ENCODE assay signal across 1 cellular context in the genomic region with DNA sequence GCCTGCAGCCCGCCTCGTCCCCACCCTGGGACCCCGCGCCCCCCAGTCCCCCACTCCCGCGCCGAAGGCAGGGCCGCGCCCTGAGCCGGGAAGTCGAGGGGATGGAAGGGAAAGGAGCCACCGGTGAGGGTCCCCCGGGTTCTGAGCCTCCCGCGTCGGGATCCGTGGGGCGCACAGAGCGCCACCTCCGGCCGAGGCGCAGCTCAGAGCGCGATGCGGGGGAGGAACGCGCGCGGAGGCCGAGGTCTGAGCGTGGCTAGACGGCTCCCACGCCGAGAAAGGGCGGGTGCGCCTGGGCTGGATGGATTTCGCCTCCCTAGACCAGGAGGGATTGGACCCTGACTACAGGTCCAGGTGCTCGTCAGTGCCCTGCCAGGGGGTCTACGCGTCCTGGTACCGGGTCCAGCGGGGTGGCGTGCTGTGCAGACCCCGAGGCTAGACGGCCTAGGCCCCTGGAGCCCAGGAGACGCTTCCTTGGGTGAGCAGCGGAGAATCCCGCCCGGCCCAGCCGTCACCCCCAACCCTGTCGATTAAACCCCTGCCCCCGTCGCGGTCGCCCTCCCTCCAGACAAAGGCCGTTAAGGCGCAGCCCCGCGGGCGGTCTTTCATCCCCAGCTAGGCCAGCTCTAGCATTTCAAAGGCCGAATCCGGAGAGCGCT.
TF ChIP-seq lines count a peak whose summit lies in the region.

No MANE protein-coding gene starts in this region.

TF ChIP-seq in K562, 482 proteins besides CTCF, POLR2A, EP300 and RAD21 (continued from another document and continues in another):
- TF ChIP-seq, protein P1, sequence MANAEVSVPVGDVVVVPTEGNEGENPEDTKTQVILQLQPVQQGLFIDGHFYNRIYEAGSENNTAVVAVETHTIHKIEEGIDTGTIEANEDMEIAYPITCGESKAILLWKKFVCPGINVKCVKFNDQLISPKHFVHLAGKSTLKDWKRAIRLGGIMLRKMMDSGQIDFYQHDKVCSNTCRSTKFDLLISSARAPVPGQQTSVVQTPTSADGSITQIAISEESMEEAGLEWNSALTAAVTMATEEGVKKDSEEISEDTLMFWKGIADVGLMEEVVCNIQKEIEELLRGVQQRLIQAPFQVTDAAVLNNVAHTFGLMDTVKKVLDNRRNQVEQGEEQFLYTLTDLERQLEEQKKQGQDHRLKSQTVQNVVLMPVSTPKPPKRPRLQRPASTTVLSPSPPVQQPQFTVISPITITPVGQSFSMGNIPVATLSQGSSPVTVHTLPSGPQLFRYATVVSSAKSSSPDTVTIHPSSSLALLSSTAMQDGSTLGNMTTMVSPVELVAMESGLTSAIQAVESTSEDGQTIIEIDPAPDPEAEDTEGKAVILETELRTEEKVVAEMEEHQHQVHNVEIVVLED (CRISPR knock-in tag; IDR thresholded peaks at IDR 0.05) = peak; percentile 48; the same call in 1 of the 2 replicates
- no peak for TF ChIP-seq ZC3H8 (IDR thresholded peaks at IDR 0.05)
- peak; percentile 32 for TF ChIP-seq KDM5B (IDR thresholded peaks at IDR 0.05; ENCODE audit: insufficient replicate concordance, low read depth, low read length)
- TF ChIP-seq SMAD4 (CRISPR knock-in tag; conservative IDR thresholded peaks at IDR 0.05) = peak; percentile 57; the same call in 1 of the 2 replicates
- 0 out of 2 replicates have a peak, but pooled peaks have one; percentile 27 for TF ChIP-seq ZNF589 (CRISPR knock-in tag; IDR thresholded peaks at IDR 0.05; ENCODE audit: low read depth)
- TF ChIP-seq MECOM (CRISPR knock-in tag; IDR thresholded peaks at IDR 0.05) = no peak
- TF ChIP-seq PHTF2 (CRISPR knock-in tag; IDR thresholded peaks at IDR 0.05) = no peak
- TF ChIP-seq ZFP36 (IDR thresholded peaks at IDR 0.05; ENCODE audit: low read depth, low read length, partially characterized antibody) = peak; percentile 11
- TF ChIP-seq, protein P2, sequence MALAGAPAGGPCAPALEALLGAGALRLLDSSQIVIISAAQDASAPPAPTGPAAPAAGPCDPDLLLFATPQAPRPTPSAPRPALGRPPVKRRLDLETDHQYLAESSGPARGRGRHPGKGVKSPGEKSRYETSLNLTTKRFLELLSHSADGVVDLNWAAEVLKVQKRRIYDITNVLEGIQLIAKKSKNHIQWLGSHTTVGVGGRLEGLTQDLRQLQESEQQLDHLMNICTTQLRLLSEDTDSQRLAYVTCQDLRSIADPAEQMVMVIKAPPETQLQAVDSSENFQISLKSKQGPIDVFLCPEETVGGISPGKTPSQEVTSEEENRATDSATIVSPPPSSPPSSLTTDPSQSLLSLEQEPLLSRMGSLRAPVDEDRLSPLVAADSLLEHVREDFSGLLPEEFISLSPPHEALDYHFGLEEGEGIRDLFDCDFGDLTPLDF (CRISPR knock-in tag; IDR thresholded peaks at IDR 0.05) = no peak
- TF ChIP-seq, protein P3, sequence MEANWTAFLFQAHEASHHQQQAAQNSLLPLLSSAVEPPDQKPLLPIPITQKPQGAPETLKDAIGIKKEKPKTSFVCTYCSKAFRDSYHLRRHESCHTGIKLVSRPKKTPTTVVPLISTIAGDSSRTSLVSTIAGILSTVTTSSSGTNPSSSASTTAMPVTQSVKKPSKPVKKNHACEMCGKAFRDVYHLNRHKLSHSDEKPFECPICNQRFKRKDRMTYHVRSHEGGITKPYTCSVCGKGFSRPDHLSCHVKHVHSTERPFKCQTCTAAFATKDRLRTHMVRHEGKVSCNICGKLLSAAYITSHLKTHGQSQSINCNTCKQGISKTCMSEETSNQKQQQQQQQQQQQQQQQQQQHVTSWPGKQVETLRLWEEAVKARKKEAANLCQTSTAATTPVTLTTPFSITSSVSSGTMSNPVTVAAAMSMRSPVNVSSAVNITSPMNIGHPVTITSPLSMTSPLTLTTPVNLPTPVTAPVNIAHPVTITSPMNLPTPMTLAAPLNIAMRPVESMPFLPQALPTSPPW (CRISPR knock-in tag; IDR thresholded peaks at IDR 0.05) = peak; percentile 37; the same call in 1 of the 2 replicates
- peak; percentile 93 for TF ChIP-seq EGR1 (conservative IDR thresholded peaks at IDR 0.05)
- no peak for TF ChIP-seq ATF1 (CRISPR knock-in tag; IDR thresholded peaks at IDR 0.05)
- TF ChIP-seq ATF1 (tag; IDR thresholded peaks at IDR 0.05) = 0 out of 2 replicates have a peak, but pooled peaks have one; percentile 13
- peak; percentile 34 for TF ChIP-seq CCNT2 (IDR thresholded peaks at IDR 0.05; ENCODE audit: borderline replicate concordance, extremely low read depth, insufficient read length, low read depth, low read length)
- TF ChIP-seq, protein P4, sequence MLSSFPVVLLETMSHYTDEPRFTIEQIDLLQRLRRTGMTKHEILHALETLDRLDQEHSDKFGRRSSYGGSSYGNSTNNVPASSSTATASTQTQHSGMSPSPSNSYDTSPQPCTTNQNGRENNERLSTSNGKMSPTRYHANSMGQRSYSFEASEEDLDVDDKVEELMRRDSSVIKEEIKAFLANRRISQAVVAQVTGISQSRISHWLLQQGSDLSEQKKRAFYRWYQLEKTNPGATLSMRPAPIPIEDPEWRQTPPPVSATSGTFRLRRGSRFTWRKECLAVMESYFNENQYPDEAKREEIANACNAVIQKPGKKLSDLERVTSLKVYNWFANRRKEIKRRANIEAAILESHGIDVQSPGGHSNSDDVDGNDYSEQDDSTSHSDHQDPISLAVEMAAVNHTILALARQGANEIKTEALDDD (IDR thresholded peaks at IDR 0.05) = no peak
- TF ChIP-seq, protein P5, sequence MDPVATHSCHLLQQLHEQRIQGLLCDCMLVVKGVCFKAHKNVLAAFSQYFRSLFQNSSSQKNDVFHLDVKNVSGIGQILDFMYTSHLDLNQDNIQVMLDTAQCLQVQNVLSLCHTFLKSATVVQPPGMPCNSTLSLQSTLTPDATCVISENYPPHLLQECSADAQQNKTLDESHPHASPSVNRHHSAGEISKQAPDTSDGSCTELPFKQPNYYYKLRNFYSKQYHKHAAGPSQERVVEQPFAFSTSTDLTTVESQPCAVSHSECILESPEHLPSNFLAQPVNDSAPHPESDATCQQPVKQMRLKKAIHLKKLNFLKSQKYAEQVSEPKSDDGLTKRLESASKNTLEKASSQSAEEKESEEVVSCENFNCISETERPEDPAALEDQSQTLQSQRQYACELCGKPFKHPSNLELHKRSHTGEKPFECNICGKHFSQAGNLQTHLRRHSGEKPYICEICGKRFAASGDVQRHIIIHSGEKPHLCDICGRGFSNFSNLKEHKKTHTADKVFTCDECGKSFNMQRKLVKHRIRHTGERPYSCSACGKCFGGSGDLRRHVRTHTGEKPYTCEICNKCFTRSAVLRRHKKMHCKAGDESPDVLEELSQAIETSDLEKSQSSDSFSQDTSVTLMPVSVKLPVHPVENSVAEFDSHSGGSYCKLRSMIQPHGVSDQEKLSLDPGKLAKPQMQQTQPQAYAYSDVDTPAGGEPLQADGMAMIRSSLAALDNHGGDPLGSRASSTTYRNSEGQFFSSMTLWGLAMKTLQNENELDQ (CRISPR knock-in tag; IDR thresholded peaks at IDR 0.05; ENCODE audit: borderline replicate concordance) = no peak
- TF ChIP-seq, protein P6, sequence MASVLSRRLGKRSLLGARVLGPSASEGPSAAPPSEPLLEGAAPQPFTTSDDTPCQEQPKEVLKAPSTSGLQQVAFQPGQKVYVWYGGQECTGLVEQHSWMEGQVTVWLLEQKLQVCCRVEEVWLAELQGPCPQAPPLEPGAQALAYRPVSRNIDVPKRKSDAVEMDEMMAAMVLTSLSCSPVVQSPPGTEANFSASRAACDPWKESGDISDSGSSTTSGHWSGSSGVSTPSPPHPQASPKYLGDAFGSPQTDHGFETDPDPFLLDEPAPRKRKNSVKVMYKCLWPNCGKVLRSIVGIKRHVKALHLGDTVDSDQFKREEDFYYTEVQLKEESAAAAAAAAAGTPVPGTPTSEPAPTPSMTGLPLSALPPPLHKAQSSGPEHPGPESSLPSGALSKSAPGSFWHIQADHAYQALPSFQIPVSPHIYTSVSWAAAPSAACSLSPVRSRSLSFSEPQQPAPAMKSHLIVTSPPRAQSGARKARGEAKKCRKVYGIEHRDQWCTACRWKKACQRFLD (CRISPR knock-in tag; IDR thresholded peaks at IDR 0.05) = no peak
- no peak for TF ChIP-seq SREBF2 (CRISPR knock-in tag; IDR thresholded peaks at IDR 0.05)
- TF ChIP-seq CXXC5 (CRISPR knock-in tag; IDR thresholded peaks at IDR 0.05) = peak; percentile 72
- TF ChIP-seq, protein P7, sequence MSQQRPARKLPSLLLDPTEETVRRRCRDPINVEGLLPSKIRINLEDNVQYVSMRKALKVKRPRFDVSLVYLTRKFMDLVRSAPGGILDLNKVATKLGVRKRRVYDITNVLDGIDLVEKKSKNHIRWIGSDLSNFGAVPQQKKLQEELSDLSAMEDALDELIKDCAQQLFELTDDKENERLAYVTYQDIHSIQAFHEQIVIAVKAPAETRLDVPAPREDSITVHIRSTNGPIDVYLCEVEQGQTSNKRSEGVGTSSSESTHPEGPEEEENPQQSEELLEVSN (IDR thresholded peaks at IDR 0.05; ENCODE audit: borderline replicate concordance in 1 of 2, extremely low read depth in 1 of 2, insufficient read depth in 1 of 2, insufficient read length in 1 of 2, low read depth in 1 of 2, low read length in 1 of 2, poor library complexity in 1 of 2, severe bottlenecking in 1 of 2) = peak in 1 of 2 experiments; percentile 64
- TF ChIP-seq ZBTB1 (CRISPR knock-in tag; IDR thresholded peaks at IDR 0.05; ENCODE audit: borderline replicate concordance, low read depth) = 0 out of 2 replicates have a peak, but pooled peaks have one; percentile 12
- TF ChIP-seq NR1H2 (CRISPR knock-in tag; IDR thresholded peaks at IDR 0.05) = no peak
- TF ChIP-seq NFIC (IDR thresholded peaks at IDR 0.05) = peak; percentile 29
- TF ChIP-seq, protein P8, sequence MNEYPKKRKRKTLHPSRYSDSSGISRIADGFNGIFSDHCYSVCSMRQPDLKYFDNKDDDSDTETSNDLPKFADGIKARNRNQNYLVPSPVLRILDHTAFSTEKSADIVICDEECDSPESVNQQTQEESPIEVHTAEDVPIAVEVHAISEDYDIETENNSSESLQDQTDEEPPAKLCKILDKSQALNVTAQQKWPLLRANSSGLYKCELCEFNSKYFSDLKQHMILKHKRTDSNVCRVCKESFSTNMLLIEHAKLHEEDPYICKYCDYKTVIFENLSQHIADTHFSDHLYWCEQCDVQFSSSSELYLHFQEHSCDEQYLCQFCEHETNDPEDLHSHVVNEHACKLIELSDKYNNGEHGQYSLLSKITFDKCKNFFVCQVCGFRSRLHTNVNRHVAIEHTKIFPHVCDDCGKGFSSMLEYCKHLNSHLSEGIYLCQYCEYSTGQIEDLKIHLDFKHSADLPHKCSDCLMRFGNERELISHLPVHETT (CRISPR knock-in tag; conservative IDR thresholded peaks at IDR 0.05 in 1 of 2, IDR thresholded peaks at IDR 0.05 in 1 of 2) = no peak
- peak; percentile 52; the same call in 1 of the 2 replicates for TF ChIP-seq RB1 (IDR thresholded peaks at IDR 0.05; ENCODE audit: low read depth)
- no peak for TF ChIP-seq ETV5 (CRISPR knock-in tag; IDR thresholded peaks at IDR 0.05; ENCODE audit: low read depth)
- peak in 1 of 2 experiments; percentile 63; a peak in 2 of 4 replicates for TF ChIP-seq HDAC1 (IDR thresholded peaks at IDR 0.05)
- TF ChIP-seq MTA3 (IDR thresholded peaks at IDR 0.05; ENCODE audit: borderline replicate concordance) = peak; percentile 17
- TF ChIP-seq, protein P9, sequence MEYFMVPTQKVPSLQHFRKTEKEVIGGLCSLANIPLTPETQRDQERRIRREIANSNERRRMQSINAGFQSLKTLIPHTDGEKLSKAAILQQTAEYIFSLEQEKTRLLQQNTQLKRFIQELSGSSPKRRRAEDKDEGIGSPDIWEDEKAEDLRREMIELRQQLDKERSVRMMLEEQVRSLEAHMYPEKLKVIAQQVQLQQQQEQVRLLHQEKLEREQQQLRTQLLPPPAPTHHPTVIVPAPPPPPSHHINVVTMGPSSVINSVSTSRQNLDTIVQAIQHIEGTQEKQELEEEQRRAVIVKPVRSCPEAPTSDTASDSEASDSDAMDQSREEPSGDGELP (CRISPR knock-in tag; IDR thresholded peaks at IDR 0.05; ENCODE audit: borderline replicate concordance) = peak; percentile 5; the same call in 1 of the 2 replicates
- peak; percentile 36; the same call in 1 of the 2 replicates for TF ChIP-seq KLF16 (IDR thresholded peaks at IDR 0.05)
- TF ChIP-seq PTTG1 (tag; IDR thresholded peaks at IDR 0.05; ENCODE audit: low read depth) = no peak
- TF ChIP-seq GATAD2A (IDR thresholded peaks at IDR 0.05) = peak; percentile 81
- 0 out of 4 replicates have a peak, but pooled peaks of 1 of the 2 experiments have one; percentile 9 for TF ChIP-seq NRF1 (conservative IDR thresholded peaks at IDR 0.05 in 1 of 2, IDR thresholded peaks at IDR 0.05 in 1 of 2)
- no peak for TF ChIP-seq ZNF121 (CRISPR knock-in tag; conservative IDR thresholded peaks at IDR 0.05)
- TF ChIP-seq, protein P10, sequence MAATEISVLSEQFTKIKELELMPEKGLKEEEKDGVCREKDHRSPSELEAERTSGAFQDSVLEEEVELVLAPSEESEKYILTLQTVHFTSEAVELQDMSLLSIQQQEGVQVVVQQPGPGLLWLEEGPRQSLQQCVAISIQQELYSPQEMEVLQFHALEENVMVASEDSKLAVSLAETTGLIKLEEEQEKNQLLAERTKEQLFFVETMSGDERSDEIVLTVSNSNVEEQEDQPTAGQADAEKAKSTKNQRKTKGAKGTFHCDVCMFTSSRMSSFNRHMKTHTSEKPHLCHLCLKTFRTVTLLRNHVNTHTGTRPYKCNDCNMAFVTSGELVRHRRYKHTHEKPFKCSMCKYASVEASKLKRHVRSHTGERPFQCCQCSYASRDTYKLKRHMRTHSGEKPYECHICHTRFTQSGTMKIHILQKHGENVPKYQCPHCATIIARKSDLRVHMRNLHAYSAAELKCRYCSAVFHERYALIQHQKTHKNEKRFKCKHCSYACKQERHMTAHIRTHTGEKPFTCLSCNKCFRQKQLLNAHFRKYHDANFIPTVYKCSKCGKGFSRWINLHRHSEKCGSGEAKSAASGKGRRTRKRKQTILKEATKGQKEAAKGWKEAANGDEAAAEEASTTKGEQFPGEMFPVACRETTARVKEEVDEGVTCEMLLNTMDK (IDR thresholded peaks at IDR 0.05; ENCODE audit: borderline replicate concordance, insufficient read depth, low read depth, low read length, poor library complexity, severe bottlenecking) = peak; percentile 62
- peak; percentile 25 for TF ChIP-seq PHF20 (IDR thresholded peaks at IDR 0.05; ENCODE audit: partially characterized antibody)
- peak; percentile 40; the same call in 1 of the 2 replicates for TF ChIP-seq BCOR (IDR thresholded peaks at IDR 0.05)
- peak; percentile 85 for TF ChIP-seq SAFB (IDR thresholded peaks at IDR 0.05; ENCODE audit: borderline replicate concordance, low read depth, low read length)
- no peak for TF ChIP-seq RBM15 (IDR thresholded peaks at IDR 0.05; ENCODE audit: insufficient read depth, low read length)
- TF ChIP-seq, protein P11, sequence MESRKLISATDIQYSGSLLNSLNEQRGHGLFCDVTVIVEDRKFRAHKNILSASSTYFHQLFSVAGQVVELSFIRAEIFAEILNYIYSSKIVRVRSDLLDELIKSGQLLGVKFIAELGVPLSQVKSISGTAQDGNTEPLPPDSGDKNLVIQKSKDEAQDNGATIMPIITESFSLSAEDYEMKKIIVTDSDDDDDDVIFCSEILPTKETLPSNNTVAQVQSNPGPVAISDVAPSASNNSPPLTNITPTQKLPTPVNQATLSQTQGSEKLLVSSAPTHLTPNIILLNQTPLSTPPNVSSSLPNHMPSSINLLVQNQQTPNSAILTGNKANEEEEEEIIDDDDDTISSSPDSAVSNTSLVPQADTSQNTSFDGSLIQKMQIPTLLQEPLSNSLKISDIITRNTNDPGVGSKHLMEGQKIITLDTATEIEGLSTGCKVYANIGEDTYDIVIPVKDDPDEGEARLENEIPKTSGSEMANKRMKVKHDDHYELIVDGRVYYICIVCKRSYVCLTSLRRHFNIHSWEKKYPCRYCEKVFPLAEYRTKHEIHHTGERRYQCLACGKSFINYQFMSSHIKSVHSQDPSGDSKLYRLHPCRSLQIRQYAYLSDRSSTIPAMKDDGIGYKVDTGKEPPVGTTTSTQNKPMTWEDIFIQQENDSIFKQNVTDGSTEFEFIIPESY (CRISPR knock-in tag; IDR thresholded peaks at IDR 0.05) = peak; percentile 88
